Comparison of ENCODE assay signal across 27 cellular contexts in genomic region chr11:37177721-37178120, GRCh38.
"Had no signal": no experiment of that assay in that cellular context is flagged by ENCODE, and none has a peak within 500 bp of the region (broad histone marks: within the 10 kb centered on the region; RNA-seq: fewer than 3 reads in every experiment).

No MANE protein-coding gene starts in this region.

- H3K9me3 ChIP-seq: ascending aorta, colonic mucosa had no signal

- ATAC-seq: activated CD4-positive, alpha-beta T cell treated with anti-CD3 and anti-CD28 coated beads for 36 hours; activated CD8-positive, alpha-beta memory T cell treated with anti-CD3 and anti-CD28 coated beads, Interleukin-2, amount 10 ng/mL, durations not matched to agents 7 days and 5 days; activated CD8-positive, alpha-beta T cell treated with anti-CD3 and anti-CD28 coated beads, Interleukin-2, amount 10 ng/mL, durations not matched to agents 7 days and 5 days; activated naive CD4-positive, alpha-beta T cell treated with anti-CD3 and anti-CD28 coated beads, Interleukin-2, amount 50 U/mL, for 72 hours; esophagus mucosa; T-helper 17 cell had no signal

- H3K4me3 ChIP-seq: ascending aorta, breast epithelium, cardiac muscle cell, colonic mucosa had no signal

- H3K27ac ChIP-seq: ascending aorta, breast epithelium, cardiac muscle cell, colonic mucosa had no signal

- H3K36me3 ChIP-seq: ascending aorta, breast epithelium, cardiac muscle cell, colonic mucosa had no signal

- H3K4me1 ChIP-seq: ascending aorta, breast epithelium, colonic mucosa had no signal

- H3K27me3 ChIP-seq: ascending aorta, breast epithelium, cardiac muscle cell, colonic mucosa had no signal

- DNase-seq: activated CD4-positive, alpha-beta memory T cell treated with anti-CD3 and anti-CD28 coated beads for 36 hours; activated CD4-positive, alpha-beta T cell treated with anti-CD3 and anti-CD28 coated beads for 36 hours; activated CD4-positive, alpha-beta T cell treated with anti-CD3 and anti-CD28 coated beads, Interleukin-2, amount 10 ng/mL, durations not matched to agents 24 days and 14 days; activated CD4-positive, CD25-positive, alpha-beta regulatory T cell; activated CD4-positive, CD25-positive, alpha-beta regulatory T cell treated with anti-CD3 and anti-CD28 coated beads, Interleukin-2, amount 50 U/mL, for 72 hours; activated CD8-positive, alpha-beta memory T cell treated with anti-CD3 and anti-CD28 coated beads, Interleukin-2, amount 10 ng/mL, durations not matched to agents 7 days and 5 days; activated CD8-positive, alpha-beta memory T cell treated with anti-CD3 and anti-CD28 coated beads, Interleukin-2, amount 50 U/mL, for 4 hours; activated CD8-positive, alpha-beta T cell treated with anti-CD3 and anti-CD28 coated beads, Interleukin-2, amount 10 ng/mL, durations not matched to agents 7 days and 5 days; activated gamma-delta T cell; activated naive CD4-positive, alpha-beta T cell; activated naive CD4-positive, alpha-beta T cell treated with anti-CD3 and anti-CD28 coated beads, Interleukin-2, amount 10 ng/mL, durations not matched to agents 7 days and 5 days; activated naive CD8-positive, alpha-beta T cell treated with anti-CD3 and anti-CD28 coated beads, Interleukin-2, amount 10 ng/mL, durations not matched to agents 7 days and 5 days; activated T-cell treated with anti-CD3 and anti-CD28 coated beads, Interleukin-2, amount 50 U/mL, for 1 hour; activated T-cell treated with anti-CD3 and anti-CD28 coated beads, Interleukin-2, amount 50 U/mL, for 48 hours; central memory CD4-positive, alpha-beta T cell; cerebellar nuclear complex; colonic mucosa; effector CD8-positive, alpha-beta T cell; foreskin fibroblast; T-helper 1 cell; T-helper 17 cell; T1000 had no signal
